ENCODE assay signal across 8 cellular contexts in the genomic region with DNA sequence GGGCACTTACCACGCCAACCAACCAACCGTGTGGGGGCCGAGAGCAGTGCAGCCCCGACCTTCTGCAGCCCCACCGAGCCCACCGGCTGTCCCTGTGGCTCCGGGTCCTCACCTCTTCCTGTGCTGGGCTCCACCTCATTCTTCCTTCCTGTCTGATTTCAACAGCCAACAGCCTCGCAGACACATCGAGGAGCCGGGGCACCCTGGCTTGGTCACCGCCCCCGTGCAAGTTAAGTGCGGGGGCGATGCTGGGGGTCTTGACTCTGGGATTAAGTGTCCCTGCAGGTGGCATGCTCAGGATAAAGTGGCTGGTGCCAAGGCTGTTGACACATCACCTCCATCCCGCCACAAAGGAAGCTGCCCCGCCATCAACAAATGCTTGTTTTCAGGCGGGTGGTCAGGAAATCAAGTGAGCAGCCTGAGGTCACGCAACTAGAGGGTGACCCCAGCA. TPM values are rescaled to one million over a fixed set of nuclear protein-coding genes. Genes with fewer than 3 reads are reported as not detected.
DNase-seq lines count a peak whose midpoint lies in the region; ATAC-seq and TF ChIP-seq lines count a peak whose summit lies in the region.

NLRC3 (minus strand) TSS at position 102 of the 451 bp plus-strand sequence. CDS start 12,367 bp downstream, outside the sequence.

- H3K4me3 Mint-ChIP-seq in activated naive CD8-positive, alpha-beta T cell treated with anti-CD3 and anti-CD28 coated beads for 36 hours: peak within 1 kb of the TSS; percentile 94

- peaks cover 14% of the 10 kb centered on the region for H3K36me3 Mint-ChIP-seq in activated naive CD8-positive, alpha-beta T cell treated with anti-CD3 and anti-CD28 coated beads for 36 hours

- H3K9me3 Mint-ChIP-seq in activated naive CD8-positive, alpha-beta T cell treated with anti-CD3 and anti-CD28 coated beads for 36 hours: no peaks in the 10 kb centered on the region

- no peak for ATAC-seq in GM18505 (IDR thresholded peaks at IDR 0.05; ENCODE audit: unreplicated experiment)
- no peak for ATAC-seq in GM18861 (IDR thresholded peaks at IDR 0.05; ENCODE audit: unreplicated experiment)
- ATAC-seq in HG03108 (IDR thresholded peaks at IDR 0.05; ENCODE audit: unreplicated experiment): no peak

- H3K27me3 Mint-ChIP-seq in activated naive CD8-positive, alpha-beta T cell treated with anti-CD3 and anti-CD28 coated beads for 36 hours: no peaks in the 10 kb centered on the region

- peak within 1 kb of the TSS; percentile 95 for H3K27ac Mint-ChIP-seq in activated naive CD8-positive, alpha-beta T cell treated with anti-CD3 and anti-CD28 coated beads for 36 hours

- DNase-seq in activated naive CD8-positive, alpha-beta T cell treated with anti-CD3 and anti-CD28 coated beads for 36 hours: peak; percentile 49
- DNase-seq in stimulated activated CD4-positive, alpha-beta T cell treated with anti-CD3 and anti-CD28 coated beads, Interleukin-15, amount 100 ng/mL, for 24 hours: peak; percentile 62
- DNase-seq in kidney tubule cell (ENCODE audit: low spot score) (no peak), NCI-H1417 treated with DMSO at 0.1 percent for 48 hours (lab: John Stamatoyannopoulos, UW) (no peak)

- intact Hi-C loops in T-helper 1 cell treated with Interleukin-12 subunit alpha and Interleukin-12 subunit beta and Interleukin-4 antibody, amounts not matched to agents 30 ng/mL and 1 ng/mL, for 36 hours (cut with micrococcal nuclease): loop anchor here (1.0 to 5.0 kb wide), 3 partner anchors 34 to 50 kb away; partner anchors contain the start of gene SLX4

- H3K4me1 Mint-ChIP-seq in activated naive CD8-positive, alpha-beta T cell treated with anti-CD3 and anti-CD28 coated beads for 36 hours: peaks cover 46% of the 10 kb centered on the region

- TF ChIP-seq POLR2A in GM18505 (IDR thresholded peaks at IDR 0.05; ENCODE audit: borderline replicate concordance, extremely low read depth, insufficient read depth, insufficient read length): peak; percentile 70

RNA-seq across cellular contexts. Expression of gene NLRC3, which starts in this region (rescaled TPM):
- total RNA-seq in T-helper 1 cell treated with Interleukin-12 subunit alpha and Interleukin-12 subunit beta and Interleukin-4 antibody, amounts not matched to agents 30 ng/mL and 1 ng/mL, for 36 hours: 96.4 and 99.9 TPM in 2 replicates
- 10 to 100 TPM; 12.3 to 12.5 TPM for total RNA-seq in activated naive CD8-positive, alpha-beta T cell treated with anti-CD3 and anti-CD28 coated beads for 36 hours

Comparison
In these comparisons a context has a peak if more than half of its experiments do, and no peak if none do; other contexts are left out.
1. DNase-seq: peak in activated naive CD8-positive, alpha-beta T cell treated with anti-CD3 and anti-CD28 coated beads for 36 hours (single experiment) and stimulated activated CD4-positive, alpha-beta T cell treated with anti-CD3 and anti-CD28 coated beads, Interleukin-15, amount 100 ng/mL, for 24 hours (single experiment); none in kidney tubule cell (single experiment) and NCI-H1417 treated with DMSO at 0.1 percent for 48 hours (single experiment).